ENCODE assay signal across 30 cellular contexts in genomic region chr1:1915911-1916835, GRCh38. TPM values are rescaled to one million over a fixed set of nuclear protein-coding genes. Genes with fewer than 3 reads are reported as not detected.
DNase-seq lines count a peak whose midpoint lies in the region; ATAC-seq, FAIRE-seq and TF ChIP-seq lines count a peak whose summit lies in the region.
"Had no signal": no experiment of that assay in that cellular context is flagged by ENCODE, and none has a peak within 500 bp of the region (broad histone marks: within the 10 kb centered on the region; RNA-seq: fewer than 3 reads in every experiment).

No MANE protein-coding gene starts in this region.

- H3K27me3 Mint-ChIP-seq in H9 (ENCODE audit: low read depth) = no peaks in the 10 kb centered on the region; the same call in none of the 2 replicates
- H3K27me3 Mint-ChIP-seq: IgD-negative memory B cell had no signal

- no peak overlapping the region for H3K14ac ChIP-seq in H9 (ENCODE audit: insufficient read depth, low read length)

- H3K18ac ChIP-seq in H9 (ENCODE audit: insufficient read length, low read depth, low read length) = no peak overlapping the region

- no peak for TF ChIP-seq CTCF in H9 (conservative IDR thresholded peaks at IDR 0.05)
- no peak for TF ChIP-seq CTCF in kidney (IDR thresholded peaks at IDR 0.05; ENCODE audit: borderline replicate concordance, extremely low read depth, insufficient read depth)

- intact Hi-C loops in kidney (cut with DNase I) = no loop called here
- intact Hi-C loops in sciatic nerve (cut with DNase I) = no loop called here

- no CpG with 5 or more reads among the region's 22 CpGs for WGBS in H9 (ENCODE audit: extremely low coverage, insufficient read length, low lambda C conversion rate)

- no peak overlapping the region for H3T11ph ChIP-seq in H9 (ENCODE audit: low read length)

- no peak overlapping the region for H3K4ac ChIP-seq in H9 (ENCODE audit: low read depth, low read length)

- H3K27ac Mint-ChIP-seq in H9 = peak overlapping the region in 1 of 3 experiments; percentile 27; a peak in 1 of 7 replicates
- H3K27ac Mint-ChIP-seq: CD8-positive, alpha-beta memory T cell; GM23338; T-helper 2 cell treated with Interferon-gamma antibody and Interleukin-4, amounts not matched to agents 5 μg/mL and 100 μg/mL, for 36 hours had no signal

- no peak overlapping the region for H4K5ac ChIP-seq in H9 (ENCODE audit: insufficient read length, low read depth, low read length)

- no peak overlapping the region for H2BK120ac ChIP-seq in H9 (ENCODE audit: low read depth, low read length, poor library complexity, severe bottlenecking)

- no peak overlapping the region for H4K8ac ChIP-seq in H9 (replicated peaks; ENCODE audit: insufficient read length, low read depth, low read length)

- no peak overlapping the region for H2BK20ac ChIP-seq in H9 (ENCODE audit: low read depth, low read length, poor library complexity, severe bottlenecking)

- no peaks in the 10 kb centered on the region for H3K79me2 ChIP-seq in H9 (ENCODE audit: insufficient read depth, low read length)

- H3K23me2 ChIP-seq in H9 (ENCODE audit: insufficient read length, low read depth, low read length, poor library complexity, severe bottlenecking) = no peaks in the 10 kb centered on the region

- H2AFZ ChIP-seq in H9 (ENCODE audit: low read length) = no peak overlapping the region
- H2AFZ ChIP-seq: GM23338 had no signal

- peak overlapping the region in 1 of 2 experiments; percentile 51; a peak in 1 of 5 replicates for H3K4me3 Mint-ChIP-seq in H9
- H3K4me3 Mint-ChIP-seq: CD8-positive, alpha-beta memory T cell; GM23338; IgD-negative memory B cell; T-helper 2 cell treated with Interferon-gamma antibody and Interleukin-4, amounts not matched to agents 5 μg/mL and 100 μg/mL, for 36 hours had no signal

- FAIRE-seq in kidney (lab: Jason Lieb, UNC) = no peak
- no peak for FAIRE-seq in GM19239 (lab: Jason Lieb, UNC)
- FAIRE-seq: bronchial epithelial cell, endometrium, GM12891 had no signal

- no peaks in the 10 kb centered on the region for H3K36me3 ChIP-seq in kidney (ENCODE audit: control insufficient read depth in 1 of 2, insufficient read depth in 2 of 2, low read length in 2 of 2)
- H3K36me3 ChIP-seq: neutrophil, upper lobe of left lung had no signal

- H2BK12ac ChIP-seq in H9 (ENCODE audit: insufficient read length, low read depth, low read length) = no peak overlapping the region

- no peak overlapping the region for H2BK15ac ChIP-seq in H9 (ENCODE audit: low read depth, low read length)

- no peak overlapping the region for H3K23ac ChIP-seq in H9 (ENCODE audit: insufficient read length, low read depth, low read length)

- no peaks in the 10 kb centered on the region; a peak in 1 of 7 replicates for H3K36me3 Mint-ChIP-seq in H9 (ENCODE audit: insufficient read depth in 1 of 3, low read depth in 3 of 3)
- H3K36me3 Mint-ChIP-seq: CD8-positive, alpha-beta memory T cell had no signal

- H3K9ac ChIP-seq in H9 (ENCODE audit: extremely low read depth, insufficient read length, low read length) (no peak overlapping the region), kidney (ENCODE audit: low read length in 2 of 2) (no peak overlapping the region)

- no peaks in the 10 kb centered on the region for H3K9me3 Mint-ChIP-seq in H9
- H3K9me3 Mint-ChIP-seq: CD8-positive, alpha-beta memory T cell; GM23338; IgD-negative memory B cell; T-helper 2 cell treated with Interferon-gamma antibody and Interleukin-4, amounts not matched to agents 5 μg/mL and 100 μg/mL, for 36 hours had no signal

- no peak for ATAC-seq in sciatic nerve
- ATAC-seq: GM23338, SK-N-SH treated with all-trans-retinoic acid at 6 μM for 48 hours had no signal

- no peak overlapping the region for H3K4me3 ChIP-seq in kidney (ENCODE audit: low read length in 2 of 2)
- H3K4me3 ChIP-seq: GM23338, upper lobe of left lung had no signal

- H3K27ac ChIP-seq in H9 (ENCODE audit: insufficient read length, low read depth, low read length) (no peak overlapping the region), kidney (ENCODE audit: low read depth in 2 of 2, low read length in 2 of 2) (no peak overlapping the region)
- H3K27ac ChIP-seq: 22Rv1, neutrophil, upper lobe of left lung, VCaP had no signal

- no peak overlapping the region for H3K56ac ChIP-seq in H9 (ENCODE audit: insufficient read length, low read depth, low read length)

- H3K9me3 ChIP-seq in H9 (ENCODE audit: control insufficient read depth, low read depth, low read length) (no peaks in the 10 kb centered on the region), kidney (ENCODE audit: control insufficient read depth in 1 of 2, low read length in 2 of 2) (no peaks in the 10 kb centered on the region)
- H3K9me3 ChIP-seq: neutrophil, upper lobe of left lung had no signal

- H4K20me1 ChIP-seq in H9 (ENCODE audit: control insufficient read depth, insufficient read depth, insufficient read length) = no peaks in the 10 kb centered on the region

- H3K27me3 ChIP-seq in H9 (ENCODE audit: insufficient read depth, low read length) = no peaks in the 10 kb centered on the region
- H3K27me3 ChIP-seq: upper lobe of left lung had no signal

- no peak overlapping the region for H2AK5ac ChIP-seq in H9 (ENCODE audit: insufficient read length, low read length)

- no peaks in the 10 kb centered on the region for H3K79me1 ChIP-seq in H9 (ENCODE audit: insufficient read depth, low read depth, low read length, poor library complexity, severe bottlenecking)

- peaks cover 5 to 28% of the 10 kb centered on the region in 2 experiments for H3K4me1 Mint-ChIP-seq in H9

- H3K4me1 ChIP-seq in H9 (ENCODE audit: insufficient read depth, low read length) (no peaks in the 10 kb centered on the region), kidney (ENCODE audit: control insufficient read depth in 1 of 2, insufficient read depth in 1 of 2, low read depth in 1 of 2, low read length in 2 of 2) (peaks cover 7% of the 10 kb centered on the region in 2 donors)

- peak; percentile 28 for DNase-seq in DMS53 (lab: John Stamatoyannopoulos, UW)
- DNase-seq in DMS53 treated with DMSO at 0.1 percent for 48 hours (lab: John Stamatoyannopoulos, UW; ENCODE audit: unreplicated experiment) = no peak
- DNase-seq in H9 = peak; percentile 34
- peak; percentile 63 for DNase-seq in kidney
- peak; percentile 56 for DNase-seq in sciatic nerve (ENCODE audit: low spot score)
- DNase-seq in foreskin melanocyte = no peak
- no peak for DNase-seq in GM19238 (ENCODE audit: insufficient read length, low spot score)
- no peak for DNase-seq in GM19239 (ENCODE audit: insufficient read length, low spot score)
- DNase-seq: activated CD4-positive, alpha-beta T cell treated with anti-CD3 and anti-CD28 coated beads, Interleukin-2, amount 50 U/mL, for 1 hour; activated CD8-positive, alpha-beta memory T cell treated with anti-CD3 and anti-CD28 coated beads, Interleukin-2, amount 50 U/mL, for 48 hours; activated effector memory CD4-positive, alpha-beta T cell treated with Interleukin-2 at 50 U/mL for 16 hours; CD8-positive, alpha-beta memory T cell; cortex of kidney; midbrain; NCI-H2081 treated with DMSO at 0.1 percent for 48 hours; NCI-H510A; stimulated activated CD4-positive, alpha-beta T cell treated with anti-CD3 and anti-CD28 coated beads, Interleukin-4, amount 100 ng/mL, for 4 hours had no signal

- H4K91ac ChIP-seq in H9 (ENCODE audit: insufficient read length, low read depth, low read length) = no peak overlapping the region

- H3K4me2 ChIP-seq in H9 (ENCODE audit: insufficient read depth, insufficient read length, low read length) = no peak overlapping the region
- H3K4me2 ChIP-seq: GM23338 had no signal

- no peak overlapping the region for H2BK5ac ChIP-seq in H9 (ENCODE audit: insufficient read length, low read length)

RNA-seq across cellular contexts. Expression of gene CALML6, which starts 1.1 kb away (rescaled TPM):
- total RNA-seq in H9 (2021) (1.4 and 1.7 TPM in 2 replicates), kidney (0.13 TPM), sciatic nerve (0.49 TPM)
- 1.2 TPM for polyA plus RNA-seq in kidney (ENCODE audit: insufficient read depth, low read depth, low replicate concordance)
- total RNA-seq: M059J, pulmonary artery endothelial cell had no signal
- polyA plus RNA-seq: CD8-positive, alpha-beta memory T cell; GM23338; IgD-negative memory B cell had no signal

RNA-seq across cellular contexts. Expression of gene TMEM52, which starts 2.9 kb away (rescaled TPM):
- total RNA-seq in H9 (2021) = 9.6 and 11.3 TPM in 2 replicates
- total RNA-seq in kidney = 0.50 TPM
- polyA plus RNA-seq in kidney (ENCODE audit: insufficient read depth, low read depth, low replicate concordance) = 5.1 TPM
- 0.80 TPM for total RNA-seq in sciatic nerve
- total RNA-seq: M059J had no signal
- polyA plus RNA-seq: IgD-negative memory B cell had no signal

RNA-seq across cellular contexts. Expression of gene GNB1, which starts 25.3 kb away (rescaled TPM):
- total RNA-seq in H9 (2021) (382 and 400 TPM in 2 replicates), kidney (347 TPM), sciatic nerve (280 TPM)
- 144 TPM for polyA plus RNA-seq in kidney (ENCODE audit: insufficient read depth, low read depth, low replicate concordance)

Comparison
In these comparisons a context has a peak if more than half of its experiments do, and no peak if none do; other contexts are left out.
1. DNase-seq: peak in DMS53 (single experiment), H9 (single experiment), kidney (single experiment) and sciatic nerve (single experiment); none in DMS53 treated with DMSO at 0.1 percent for 48 hours (single experiment), foreskin melanocyte (single experiment), GM19238 (single experiment) and GM19239 (single experiment).